ENCODE assay signal across 11 cellular contexts in genomic region chr1:159853417-159853816, GRCh38. TPM values are rescaled to one million over a fixed set of nuclear protein-coding genes. Genes with fewer than 3 reads are reported as not detected.
A peak's percentile ranks its signal among the peaks of the same experiment; 100 is the strongest.
DNase-seq lines count a peak whose midpoint lies in the region; ATAC-seq and TF ChIP-seq lines count a peak whose summit lies in the region.
"Had no signal": no experiment of that assay in that cellular context is flagged by ENCODE, and none has a peak within 500 bp of the region (broad histone marks: within the 10 kb centered on the region; RNA-seq: fewer than 3 reads in every experiment).

No MANE protein-coding gene starts in this region.

- H3K27ac Mint-ChIP-seq in activated CD4-positive, alpha-beta memory T cell treated with anti-CD3 and anti-CD28 coated beads for 36 hours = no peak overlapping the region
- no peak overlapping the region for H3K27ac Mint-ChIP-seq in activated CD4-positive, alpha-beta memory T cell treated with anti-CD3 and anti-CD28 coated beads, Interleukin-2, amount 10 ng/mL, durations not matched to agents 7 days and 5 days

- peaks cover 8% of the 10 kb centered on the region for H3K4me1 ChIP-seq in testis

- no peaks in the 10 kb centered on the region for H3K9me3 ChIP-seq in testis
- H3K9me3 ChIP-seq: neutrophil had no signal

- H3K4me3 ChIP-seq in testis = no peak overlapping the region

- no peaks in the 10 kb centered on the region for H3K36me3 Mint-ChIP-seq in activated CD4-positive, alpha-beta memory T cell treated with anti-CD3 and anti-CD28 coated beads for 36 hours
- H3K36me3 Mint-ChIP-seq in activated CD4-positive, alpha-beta memory T cell treated with anti-CD3 and anti-CD28 coated beads, Interleukin-2, amount 10 ng/mL, durations not matched to agents 7 days and 5 days (ENCODE audit: low read depth) = no peaks in the 10 kb centered on the region

- peak overlapping the region; percentile 72 for H3K4me3 Mint-ChIP-seq in activated CD4-positive, alpha-beta memory T cell treated with anti-CD3 and anti-CD28 coated beads for 36 hours
- no peak overlapping the region for H3K4me3 Mint-ChIP-seq in activated CD4-positive, alpha-beta memory T cell treated with anti-CD3 and anti-CD28 coated beads, Interleukin-2, amount 10 ng/mL, durations not matched to agents 7 days and 5 days

- no peaks in the 10 kb centered on the region for H3K27me3 Mint-ChIP-seq in activated CD4-positive, alpha-beta memory T cell treated with anti-CD3 and anti-CD28 coated beads for 36 hours
- no peaks in the 10 kb centered on the region for H3K27me3 Mint-ChIP-seq in activated CD4-positive, alpha-beta memory T cell treated with anti-CD3 and anti-CD28 coated beads, Interleukin-2, amount 10 ng/mL, durations not matched to agents 7 days and 5 days

- POLR2A ChIA-PET in activated CD4-positive, alpha-beta memory T cell treated with anti-CD3 and anti-CD28 coated beads for 36 hours (lab: Charles Lee) = interaction anchor here (1.1 to 1.9 kb wide), 3 partner anchors 70 to 72 kb away, joined by 3 to 4 read pairs (median 4); partner anchors contain the start of gene TAGLN2
- POLR2A ChIA-PET in activated CD4-positive, alpha-beta memory T cell treated with anti-CD3 and anti-CD28 coated beads, Interleukin-2, amount 10 ng/mL, durations not matched to agents 7 days and 5 days (lab: Charles Lee) = interaction anchor here (1.1 to 1.5 kb wide), 7 partner anchors 12 to 69 kb away, joined by 3 to 7 read pairs (median 4); partner anchors contain the start of gene SLAMF8

- no peak for DNase-seq in activated CD4-positive, alpha-beta memory T cell treated with anti-CD3 and anti-CD28 coated beads for 36 hours
- DNase-seq in activated CD4-positive, alpha-beta memory T cell treated with anti-CD3 and anti-CD28 coated beads, Interleukin-2, amount 10 ng/mL, durations not matched to agents 7 days and 5 days = no peak
- DNase-seq in amniotic epithelial cell (ENCODE audit: low read depth) = peak; percentile 68
- DNase-seq in iris pigment epithelial cell (ENCODE audit: low read depth) = peak; percentile 68
- DNase-seq in testis = no peak
- no peak for DNase-seq in LoVo (ENCODE audit: low spot score)
- DNase-seq: foreskin keratinocyte; NK-92 treated with Interleukin-12 subunit alpha and Interleukin-12 subunit beta, amount 100 ng/mL, for 24 hours had no signal

- CTCF ChIA-PET in activated CD4-positive, alpha-beta memory T cell treated with anti-CD3 and anti-CD28 coated beads for 36 hours (lab: Charles Lee) = interaction anchor here (0.5 to 2.1 kb wide), 6 partner anchors 13 to 54 kb away, joined by 3 to 10 read pairs (median 3); no protein-coding TSS in a partner anchor
- CTCF ChIA-PET in activated CD4-positive, alpha-beta memory T cell treated with anti-CD3 and anti-CD28 coated beads, Interleukin-2, amount 10 ng/mL, durations not matched to agents 7 days and 5 days (lab: Charles Lee) = interaction anchor here (0.7 to 4.5 kb wide), 9 partner anchors 9 to 153 kb away, joined by 3 to 21 read pairs (median 4); partner anchors contain the start of gene SLAMF8

- ATAC-seq in HG02610 (IDR thresholded peaks at IDR 0.05; ENCODE audit: unreplicated experiment) (no peak), GM18519 (IDR thresholded peaks at IDR 0.05; ENCODE audit: low FRiP score, unreplicated experiment) (no peak)
- ATAC-seq: foreskin keratinocyte had no signal

- no peak for TF ChIP-seq POLR2A in testis (IDR thresholded peaks at IDR 0.05)

- no peaks in the 10 kb centered on the region for H3K9me3 Mint-ChIP-seq in activated CD4-positive, alpha-beta memory T cell treated with anti-CD3 and anti-CD28 coated beads for 36 hours
- H3K9me3 Mint-ChIP-seq in activated CD4-positive, alpha-beta memory T cell treated with anti-CD3 and anti-CD28 coated beads, Interleukin-2, amount 10 ng/mL, durations not matched to agents 7 days and 5 days = no peaks in the 10 kb centered on the region

- 41 to 57% methylated on average over 2 of the region's 2 CpGs for WGBS in testis, 2 donors

- H3K36me3 ChIP-seq in testis (ENCODE audit: low read depth, missing control alignments) = no peaks in the 10 kb centered on the region
- H3K36me3 ChIP-seq: neutrophil had no signal

- H3K4me1 Mint-ChIP-seq in activated CD4-positive, alpha-beta memory T cell treated with anti-CD3 and anti-CD28 coated beads for 36 hours (ENCODE audit: low read depth) = peaks cover 10% of the 10 kb centered on the region
- peaks cover 10% of the 10 kb centered on the region for H3K4me1 Mint-ChIP-seq in activated CD4-positive, alpha-beta memory T cell treated with anti-CD3 and anti-CD28 coated beads, Interleukin-2, amount 10 ng/mL, durations not matched to agents 7 days and 5 days

- no peak for TF ChIP-seq CTCF in testis (IDR thresholded peaks at IDR 0.05)

- H3K27ac ChIP-seq in testis = peak overlapping the region; percentile 87 to 94
- H3K27ac ChIP-seq: foreskin keratinocyte, neutrophil had no signal

- H3K27me3 ChIP-seq in testis = no peaks in the 10 kb centered on the region
- H3K27me3 ChIP-seq: foreskin keratinocyte had no signal

- intact Hi-C loops in activated CD4-positive, alpha-beta memory T cell treated with anti-CD3 and anti-CD28 coated beads for 36 hours (cut with micrococcal nuclease) = no loop called here
- intact Hi-C loops in testis (cut with DNase I; ENCODE audit: low total_unique reads) = no loop called here

RNA-seq across cellular contexts. Expression of gene VSIG8, which starts 9.0 kb away (rescaled TPM):
- not detected for total RNA-seq in activated CD4-positive, alpha-beta memory T cell treated with anti-CD3 and anti-CD28 coated beads for 36 hours
- not detected for total RNA-seq in activated CD4-positive, alpha-beta memory T cell treated with anti-CD3 and anti-CD28 coated beads, Interleukin-2, amount 10 ng/mL, durations not matched to agents 7 days and 5 days
- under 1 TPM; 0.43 to 0.55 TPM for total RNA-seq in testis
- not detected for polyA plus RNA-seq in testis (ENCODE audit: insufficient read depth, low read depth, low replicate concordance)

RNA-seq across cellular contexts. Expression of gene SLAMF8, which starts 26.7 kb away (rescaled TPM):
- under 1 TPM; 0.53 to 0.55 TPM for total RNA-seq in activated CD4-positive, alpha-beta memory T cell treated with anti-CD3 and anti-CD28 coated beads for 36 hours
- under 1 TPM; 0.10 to 0.15 TPM for total RNA-seq in activated CD4-positive, alpha-beta memory T cell treated with anti-CD3 and anti-CD28 coated beads, Interleukin-2, amount 10 ng/mL, durations not matched to agents 7 days and 5 days
- total RNA-seq in testis = under 1 TPM; 0.47 to 0.74 TPM
- polyA plus RNA-seq in testis (ENCODE audit: insufficient read depth, low read depth, low replicate concordance) = 5.3 TPM
- total RNA-seq: foreskin keratinocyte had no signal
- polyA plus RNA-seq: foreskin keratinocyte had no signal

RNA-seq across cellular contexts. Expression of gene CFAP45, which starts 46.5 kb away (rescaled TPM):
- 1 to 10 TPM; 2.1 to 2.2 TPM for total RNA-seq in activated CD4-positive, alpha-beta memory T cell treated with anti-CD3 and anti-CD28 coated beads for 36 hours
- 1 to 10 TPM; 1.0 to 1.3 TPM for total RNA-seq in activated CD4-positive, alpha-beta memory T cell treated with anti-CD3 and anti-CD28 coated beads, Interleukin-2, amount 10 ng/mL, durations not matched to agents 7 days and 5 days
- 10 to 100 TPM; 13.0 to 30.4 TPM for total RNA-seq in testis
- polyA plus RNA-seq in testis (ENCODE audit: insufficient read depth, low read depth, low replicate concordance) = 59.6 TPM

RNA-seq across cellular contexts. Expression of gene FCRL6, which starts 51.3 kb away (rescaled TPM):
- not detected for total RNA-seq in activated CD4-positive, alpha-beta memory T cell treated with anti-CD3 and anti-CD28 coated beads for 36 hours
- total RNA-seq in activated CD4-positive, alpha-beta memory T cell treated with anti-CD3 and anti-CD28 coated beads, Interleukin-2, amount 10 ng/mL, durations not matched to agents 7 days and 5 days = not detected
- total RNA-seq in testis = under 1 TPM in 1 of 2 donors, not detected in 1; 0.56 TPM
- 1.3 TPM for polyA plus RNA-seq in testis (ENCODE audit: insufficient read depth, low read depth, low replicate concordance)
- total RNA-seq: foreskin keratinocyte had no signal
- polyA plus RNA-seq: foreskin keratinocyte had no signal

Comparison
In these comparisons a context has a peak if more than half of its experiments do, and no peak if none do; other contexts are left out.
1. DNase-seq: peak in amniotic epithelial cell (single experiment) and iris pigment epithelial cell (single experiment); none in activated CD4-positive, alpha-beta memory T cell treated with anti-CD3 and anti-CD28 coated beads for 36 hours (single experiment), activated CD4-positive, alpha-beta memory T cell treated with anti-CD3 and anti-CD28 coated beads, Interleukin-2, amount 10 ng/mL, durations not matched to agents 7 days and 5 days (single experiment), testis (single experiment) and LoVo (single experiment).
2. RNA of gene CFAP45, which starts 46.5 kb away (total RNA-seq): 13.0 to 30.4 TPM in testis; 2.1 to 2.2 TPM in activated CD4-positive, alpha-beta memory T cell treated with anti-CD3 and anti-CD28 coated beads for 36 hours and 1.0 to 1.3 TPM in activated CD4-positive, alpha-beta memory T cell treated with anti-CD3 and anti-CD28 coated beads, Interleukin-2, amount 10 ng/mL, durations not matched to agents 7 days and 5 days; every median in the first group is over 4 times any median in the second.